Comparison of ENCODE assay signal across 2 cellular contexts in genomic region chr21:22536511-22536910, GRCh38.
TF ChIP-seq lines count a peak whose summit lies in the region.

No MANE protein-coding gene starts in this region.

TF ChIP-seq in SK-N-SH treated with all-trans-retinoic acid at 6 μM for 48 hours, 23 proteins besides CTCF, POLR2A, EP300 and RAD21 (continued from another document):
- TF ChIP-seq ZC3H10 (CRISPR knock-in tag; IDR thresholded peaks at IDR 0.05) (no peak), ZFP30 (CRISPR knock-in tag; IDR thresholded peaks at IDR 0.05) (0 out of 2 replicates have a peak, but pooled peaks have one; percentile 23), RARB (CRISPR knock-in tag; IDR thresholded peaks at IDR 0.05) (no peak)

TF ChIP-seq in SK-N-SH, 30 proteins besides CTCF, POLR2A, EP300 and RAD21:
- TF ChIP-seq USF2 (IDR thresholded peaks at IDR 0.05; ENCODE audit: borderline replicate concordance, low read depth, low read length) (no peak), RFX5 (IDR thresholded peaks at IDR 0.05; ENCODE audit: low read length) (no peak), NRF1 (IDR thresholded peaks at IDR 0.05; ENCODE audit: low read depth, low read length) (no peak), TAF1 (IDR thresholded peaks at IDR 0.05; ENCODE audit: borderline replicate concordance, low read depth, low read length) (no peak), YY1 (IDR thresholded peaks at IDR 0.05; ENCODE audit: low read depth) (no peak), GABPA (IDR thresholded peaks at IDR 0.05; ENCODE audit: low read depth) (no peak), SMC3 (IDR thresholded peaks at IDR 0.05; ENCODE audit: low read depth, low read length) (no peak), ZBTB33 (IDR thresholded peaks at IDR 0.05; ENCODE audit: borderline replicate concordance, low read depth) (no peak), POLR2AphosphoS5 (IDR thresholded peaks at IDR 0.05; ENCODE audit: low read depth, low read length) (no peak), MXI1 (IDR thresholded peaks at IDR 0.05; ENCODE audit: low read depth, low read length) (no peak), IRF3 (IDR thresholded peaks at IDR 0.05; ENCODE audit: low read depth, low read length) (no peak), ELF1 (IDR thresholded peaks at IDR 0.05) (no peak), REST (IDR thresholded peaks at IDR 0.05; ENCODE audit: low read depth, low read length) (no peak), RXRA (IDR thresholded peaks at IDR 0.05; ENCODE audit: borderline replicate concordance, low read depth) (no peak), TEAD4 (IDR thresholded peaks at IDR 0.05; ENCODE audit: borderline replicate concordance, insufficient read depth) (no peak), GATA2 (CRISPR knock-in tag; IDR thresholded peaks at IDR 0.05) (no peak), PBX3 (IDR thresholded peaks at IDR 0.05) (no peak), USF1 (IDR thresholded peaks at IDR 0.05; ENCODE audit: borderline replicate concordance, low read depth) (no peak)
TF ChIP-seq in SK-N-SH: peak in this region for 0.
